In genomic region chr5:119427052-119427451, GRCh38 we compare ENCODE assay signal across 21 cellular contexts. TPM values are rescaled to one million over a fixed set of nuclear protein-coding genes. Genes with fewer than 3 reads are reported as not detected.
DNase-seq lines count a peak whose midpoint lies in the region; ATAC-seq and TF ChIP-seq lines count a peak whose summit lies in the region.
"Had no signal": no experiment of that assay in that cellular context is flagged by ENCODE, and none has a peak within 500 bp of the region (broad histone marks: within the 10 kb centered on the region; RNA-seq: fewer than 3 reads in every experiment).

No MANE protein-coding gene starts in this region.

- H3K4me2 ChIP-seq in mesendoderm (ENCODE audit: low read length), result no peak overlapping the region

- H3K4me3 ChIP-seq in esophagus muscularis mucosa (no peak overlapping the region), mesendoderm (ENCODE audit: low read length) (no peak overlapping the region), transverse colon (no peak overlapping the region), tibial nerve (no peak overlapping the region)
- H3K4me3 ChIP-seq: GM23248, HAP-1, SK-N-MC had no signal

- peak overlapping the region; percentile 17 for H3K9ac ChIP-seq in mesendoderm (ENCODE audit: low read length)
- H3K9ac ChIP-seq: GM23248 had no signal

- H3K79me1 ChIP-seq in mesendoderm (ENCODE audit: low read length), result no peaks in the 10 kb centered on the region

- peak overlapping the region; percentile 82 for H3K56ac ChIP-seq in mesendoderm (ENCODE audit: low read length)

- H3K4me1 ChIP-seq in esophagus muscularis mucosa, result peaks cover 0 to 32% (median 10%) of the 10 kb centered on the region in 4 donors
- peaks cover 3% of the 10 kb centered on the region for H3K4me1 ChIP-seq in mesendoderm (ENCODE audit: control insufficient read depth, low read depth, low read length)
- H3K4me1 ChIP-seq in transverse colon, result peaks cover 0 to 20% (median 5%) of the 10 kb centered on the region in 4 donors
- no peaks in the 10 kb centered on the region for H3K4me1 ChIP-seq in tibial nerve
- H3K4me1 ChIP-seq: HAP-1 had no signal

- ATAC-seq in HG03025 (IDR thresholded peaks at IDR 0.05; ENCODE audit: low FRiP score, unreplicated experiment), result no peak

- H3K79me2 ChIP-seq in mesendoderm (ENCODE audit: control insufficient read depth, insufficient read depth, low read length), result no peaks in the 10 kb centered on the region

- H2BK120ac ChIP-seq in mesendoderm (ENCODE audit: low read depth, low read length), result peak overlapping the region; percentile 49

- peak overlapping the region; percentile 70 for H3K18ac ChIP-seq in mesendoderm (ENCODE audit: low read length)

- peak overlapping the region; percentile 38 for H2AK5ac ChIP-seq in mesendoderm (ENCODE audit: low read length)

- TF ChIP-seq POLR2A in esophagus muscularis mucosa (IDR thresholded peaks at IDR 0.05; ENCODE audit: low read depth) (no peak), transverse colon (IDR thresholded peaks at IDR 0.05) (no peak), tibial nerve (IDR thresholded peaks at IDR 0.05) (no peak)

- H3K27me3 ChIP-seq in esophagus muscularis mucosa, result no peaks in the 10 kb centered on the region
- no peaks in the 10 kb centered on the region for H3K27me3 ChIP-seq in mesendoderm (ENCODE audit: insufficient read depth, low read length, poor library complexity)
- H3K27me3 ChIP-seq in transverse colon, result no peaks in the 10 kb centered on the region
- no peaks in the 10 kb centered on the region for H3K27me3 ChIP-seq in tibial nerve

- H3K4ac ChIP-seq in mesendoderm (ENCODE audit: low read depth, low read length), result peak overlapping the region; percentile 77

- DNase-seq in DMS53 (lab: John Stamatoyannopoulos, UW) (peak; percentile 31), DMS53 treated with DMSO at 0.1 percent for 48 hours (lab: John Stamatoyannopoulos, UW; ENCODE audit: unreplicated experiment) (no peak), esophagus muscularis mucosa (ENCODE audit: extremely low spot score) (no peak), mesendoderm (no peak), transverse colon (no peak), NOMO-1 (lab: John Stamatoyannopoulos, UW; ENCODE audit: unreplicated experiment in 2 of 2) (no peak), tibial nerve (ENCODE audit: low spot score in 2 of 2) (no peak)
- DNase-seq: GM23248; MM.1S; NCI-H1092; NCI-H146; NCI-H2029 treated with DMSO at 0.1 percent for 48 hours; NCI-H2171 treated with DMSO at 0.1 percent for 48 hours; NCI-H446; NCI-H526 treated with DMSO at 0.1 percent for 48 hours; NK-92 treated with Interleukin-12 subunit alpha and Interleukin-12 subunit beta, amount 100 ng/mL, for 24 hours; SHP77 had no signal

- H4K5ac ChIP-seq in mesendoderm (ENCODE audit: low read length), result no peak overlapping the region

- H3K27ac ChIP-seq in esophagus muscularis mucosa (replicated peaks in 1 of 4) (peak overlapping the region in 2 of 4 donors; percentile 17 to 53), mesendoderm (ENCODE audit: low read depth, low read length) (peak overlapping the region; percentile 27), transverse colon (peak overlapping the region in 3 of 4 donors; percentile 10 to 26 (median 12)), tibial nerve (no peak overlapping the region)
- H3K27ac ChIP-seq: 22Rv1, GM23248, SK-N-MC had no signal

- no peak overlapping the region for H3K23ac ChIP-seq in mesendoderm (ENCODE audit: low read length)

- H3K36me3 ChIP-seq in esophagus muscularis mucosa, result no peaks in the 10 kb centered on the region
- no peaks in the 10 kb centered on the region for H3K36me3 ChIP-seq in mesendoderm (ENCODE audit: control insufficient read depth, insufficient read depth, low read length)
- no peaks in the 10 kb centered on the region for H3K36me3 ChIP-seq in transverse colon
- H3K36me3 ChIP-seq in tibial nerve, result no peaks in the 10 kb centered on the region
- H3K36me3 ChIP-seq: HAP-1 had no signal

- H4K8ac ChIP-seq in mesendoderm (ENCODE audit: low read depth, low read length), result no peak overlapping the region

- WGBS in esophagus muscularis mucosa, result 11% methylated on average over 2 of the region's 2 CpGs
- no CpG with 5 or more reads among the region's 2 CpGs for WGBS in mesendoderm (ENCODE audit: extremely low coverage, insufficient coverage, low lambda C conversion rate)
- 20 to 42% methylated on average over 1 to 2 of the region's 2 CpGs for WGBS in transverse colon (ENCODE audit: low coverage in 1 of 2), 2 donors
- 60 to 85% methylated on average over 2 of the region's 2 CpGs for WGBS in tibial nerve, 2 donors

- TF ChIP-seq CTCF in esophagus muscularis mucosa (IDR thresholded peaks at IDR 0.05) (no peak), transverse colon (IDR thresholded peaks at IDR 0.05) (no peak), tibial nerve (IDR thresholded peaks at IDR 0.05) (no peak)

- TF ChIP-seq EP300 in esophagus muscularis mucosa (IDR thresholded peaks at IDR 0.05) (peak; percentile 37), transverse colon (IDR thresholded peaks at IDR 0.05; ENCODE audit: low read depth) (peak; percentile 81), tibial nerve (IDR thresholded peaks at IDR 0.05) (no peak)

- in situ Hi-C loops in transverse colon (cut with MboI; ENCODE audit: low pct_ligation_motif_present in 1 of 4, low pct_unique_long_range_greater_than_20kb in 1 of 4, low sequenced_read_pairs in 3 of 4), result no loop called here

- H3K9me3 ChIP-seq in esophagus muscularis mucosa (no peaks in the 10 kb centered on the region), transverse colon (no peaks in the 10 kb centered on the region), tibial nerve (no peaks in the 10 kb centered on the region)
- H3K9me3 ChIP-seq: HAP-1 had no signal

- intact Hi-C loops in esophagus muscularis mucosa (cut with DNase I), result no loop called here
- intact Hi-C loops in transverse colon (cut with DNase I; ENCODE audit: low total_unique reads), result no loop called here

- H2BK15ac ChIP-seq in mesendoderm (replicated peaks; ENCODE audit: low read depth), result no peak overlapping the region

- peak overlapping the region; percentile 92 for H2BK5ac ChIP-seq in mesendoderm (ENCODE audit: low read length)

RNA-seq across cellular contexts. Expression of gene HSD17B4, which starts 25.2 kb away (rescaled TPM):
- total RNA-seq in esophagus muscularis mucosa (10 to 100 TPM; 71.6 to 90.6 (median 86.2) TPM), transverse colon (100 to 1,000 TPM; 105 to 224 (median 166) TPM), tibial nerve (100 to 1,000 TPM; 108 to 176 (median 113) TPM)
- polyA plus RNA-seq in mesendoderm (2013, experiment 1 of 2), result 337 TPM
- polyA plus RNA-seq in mesendoderm (2013, experiment 2 of 2), result 318 TPM

Comparison
In these comparisons a context has a peak if more than half of its experiments do, and no peak if none do; other contexts are left out.
1. H3K27ac ChIP-seq: peak in mesendoderm (single experiment) and transverse colon (3 of 4); none in tibial nerve (0 of 4).